Comparison of ENCODE assay signal across 9 cellular contexts in the genomic region with DNA sequence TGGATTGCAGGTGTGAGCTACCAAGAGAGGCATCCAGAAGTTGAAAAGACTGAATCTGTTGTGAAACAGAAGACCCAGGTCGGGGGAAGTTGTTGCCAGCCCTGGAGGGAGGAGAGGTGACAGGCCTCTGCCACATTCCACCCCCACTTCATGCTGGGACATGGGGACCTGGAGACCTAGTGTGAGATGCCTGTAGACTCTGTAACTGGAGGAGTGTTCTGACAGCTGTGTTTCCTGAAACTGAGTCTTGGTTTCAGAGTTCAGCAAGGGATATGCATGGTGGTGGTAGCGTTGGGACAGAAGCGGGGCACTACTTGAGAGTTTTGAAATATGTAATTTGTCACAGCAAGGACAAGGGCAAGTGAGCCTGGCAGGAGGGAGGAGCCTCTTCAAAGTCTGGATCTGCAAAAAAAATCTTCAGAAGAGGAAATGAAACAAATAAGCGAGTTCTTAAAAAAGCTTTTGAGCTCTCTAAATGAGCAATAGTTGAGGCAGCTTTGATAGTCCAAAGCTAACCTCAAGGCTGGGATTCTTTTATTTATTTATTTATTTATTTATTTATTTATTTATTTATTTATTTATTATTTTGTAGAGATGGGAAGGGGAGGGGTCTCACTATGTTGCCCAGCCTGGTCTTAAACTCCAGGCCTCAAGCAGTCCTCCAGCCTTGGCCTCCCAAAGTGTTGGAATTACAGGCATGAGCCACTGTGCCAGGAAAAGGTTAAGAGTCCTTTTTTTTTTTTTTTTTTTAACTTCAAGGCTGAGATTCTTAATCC. TPM values are rescaled to one million over a fixed set of nuclear protein-coding genes. Genes with fewer than 3 reads are reported as not detected.
DNase-seq lines count a peak whose midpoint lies in the region; ATAC-seq and TF ChIP-seq lines count a peak whose summit lies in the region.
"Had no signal": no experiment of that assay in that cellular context is flagged by ENCODE, and none has a peak within 500 bp of the region (broad histone marks: within the 10 kb centered on the region; RNA-seq: fewer than 3 reads in every experiment).

No MANE protein-coding gene starts in this region.

- in situ Hi-C loops in GM18951 (cut with MboI; ENCODE audit: low sequenced_read_pairs, unreplicated experiment) = loop anchor here (10.0 kb wide), 2 partner anchors 203 to 427 kb away; no protein-coding TSS in a partner anchor

- no peaks in the 10 kb centered on the region for H3K36me3 Mint-ChIP-seq in stimulated activated effector memory CD8-positive, alpha-beta T cell treated with anti-CD3 and anti-CD28 coated beads, Interleukin-12 subunit alpha, Interleukin-12 subunit beta, amount 100 ng/mL, for 72 hours

- peak overlapping the region; percentile 86 for H2AFZ ChIP-seq in SU-DHL-6 (ENCODE audit: low read depth, low read length, severe bottlenecking)

- H3K4me3 ChIP-seq in A673 (ENCODE audit: low read depth, low read length, poor library complexity, severe bottlenecking) (no peak overlapping the region), SU-DHL-6 (ENCODE audit: insufficient read depth, low read length, poor library complexity, severe bottlenecking) (peak overlapping the region; percentile 22), right cardiac atrium (ENCODE audit: low read length) (no peak overlapping the region)

- H4K20me1 ChIP-seq in SU-DHL-6 (ENCODE audit: low read depth, low read length) = no peaks in the 10 kb centered on the region

- H3K79me2 ChIP-seq in SU-DHL-6 (ENCODE audit: insufficient read depth, low read length) = no peaks in the 10 kb centered on the region

- POLR2A ChIA-PET in A673 (lab: Charles Lee; ENCODE audit: low non-redundant PET) = interaction anchor here (0.6 kb wide), 1 partner anchor 764 kb away, joined by 3 read pairs; no protein-coding TSS in a partner anchor

- no TSS peak for BruUV-seq in A673 (replicated peaks; lab: Mats Ljungman, UMichigan)

- peaks cover 7% of the 10 kb centered on the region for H3K4me1 ChIP-seq in A673 (ENCODE audit: insufficient read depth, low read length, poor library complexity, severe bottlenecking)
- peaks cover 3% of the 10 kb centered on the region for H3K4me1 ChIP-seq in right cardiac atrium (ENCODE audit: control insufficient read depth, insufficient read depth, low read length)

- H3K9me3 ChIP-seq in A673 (ENCODE audit: low read depth, low read length, poor library complexity, severe bottlenecking) (peaks cover 6% of the 10 kb centered on the region), SU-DHL-6 (ENCODE audit: insufficient read depth, low read length) (no peaks in the 10 kb centered on the region), right cardiac atrium (ENCODE audit: control insufficient read depth, low read length) (no peaks in the 10 kb centered on the region)

- peak; percentile 17 for DNase-seq in A673 (ENCODE audit: low spot score)
- DNase-seq in right cardiac atrium = peak in 2 of 3 donors; percentile 48 to 53
- peak; percentile 6 to 69 for DNase-seq in stimulated activated effector memory CD8-positive, alpha-beta T cell treated with anti-CD3 and anti-CD28 coated beads, Interleukin-12 subunit alpha, Interleukin-12 subunit beta, amount 100 ng/mL, for 72 hours (ENCODE audit: low spot score in 2 of 2)
- no peak for DNase-seq in NK-92 treated with Interleukin-12 subunit alpha and Interleukin-12 subunit beta, amount 100 ng/mL, for 24 hours (lab: John Stamatoyannopoulos, UW)
- DNase-seq in T1000 (lab: John Stamatoyannopoulos, UW) = no peak

- no peak for TF ChIP-seq CTCF in A673 (conservative IDR thresholded peaks at IDR 0.05; ENCODE audit: low read depth, low read length)
- no peak for TF ChIP-seq CTCF in SU-DHL-6 (IDR thresholded peaks at IDR 0.05; ENCODE audit: insufficient read depth, low read length, poor library complexity, severe bottlenecking)

- H3K27ac Mint-ChIP-seq in stimulated activated effector memory CD8-positive, alpha-beta T cell treated with anti-CD3 and anti-CD28 coated beads, Interleukin-12 subunit alpha, Interleukin-12 subunit beta, amount 100 ng/mL, for 72 hours = peak overlapping the region; percentile 57

- peak; percentile 45 for TF ChIP-seq POLR2A in GM18951 (IDR thresholded peaks at IDR 0.05; ENCODE audit: extremely low read depth, insufficient read depth, insufficient read length)

- peaks cover 23% of the 10 kb centered on the region for H3K4me1 Mint-ChIP-seq in stimulated activated effector memory CD8-positive, alpha-beta T cell treated with anti-CD3 and anti-CD28 coated beads, Interleukin-12 subunit alpha, Interleukin-12 subunit beta, amount 100 ng/mL, for 72 hours

- peaks cover 19% of the 10 kb centered on the region for H3F3A ChIP-seq in SU-DHL-6 (ENCODE audit: insufficient read depth)

- H3K9me3 Mint-ChIP-seq in stimulated activated effector memory CD8-positive, alpha-beta T cell treated with anti-CD3 and anti-CD28 coated beads, Interleukin-12 subunit alpha, Interleukin-12 subunit beta, amount 100 ng/mL, for 72 hours = no peaks in the 10 kb centered on the region

- H3K36me3 ChIP-seq in A673 (ENCODE audit: insufficient read depth, low read length, poor library complexity, severe bottlenecking) = no peaks in the 10 kb centered on the region
- H3K36me3 ChIP-seq in SU-DHL-6 (ENCODE audit: low read length) = no peaks in the 10 kb centered on the region

- WGBS in right cardiac atrium = 85% methylated on average over 4 of the region's 4 CpGs

- H3K27ac ChIP-seq in A673 (ENCODE audit: low read depth, low read length, poor library complexity, severe bottlenecking) (peak overlapping the region; percentile 35), SU-DHL-6 (ENCODE audit: low read depth, low read length) (peak overlapping the region; percentile 88), right cardiac atrium (ENCODE audit: low read length) (peak overlapping the region; percentile 71)

- CTCF ChIA-PET in A673 (lab: Charles Lee) = interaction anchor here (0.6 to 2.2 kb wide), 9 partner anchors 29 to 431 kb away, joined by 3 to 21 read pairs (median 4); partner anchors contain the start of gene EEA1

- H3K4me3 Mint-ChIP-seq in stimulated activated effector memory CD8-positive, alpha-beta T cell treated with anti-CD3 and anti-CD28 coated beads, Interleukin-12 subunit alpha, Interleukin-12 subunit beta, amount 100 ng/mL, for 72 hours = peak overlapping the region; percentile 44

- intact Hi-C loops in A673 (cut with micrococcal nuclease; ENCODE audit: unreplicated experiment) (loop anchor here (1.0 to 5.0 kb wide), 5 partner anchors 109 to 1113 kb away; no protein-coding TSS in a partner anchor), right cardiac atrium (cut with DNase I) (loop anchor here (2.0 to 10.0 kb wide), 4 partner anchors 407 to 437 kb away; no protein-coding TSS in a partner anchor)

- ATAC-seq in HG03045 (IDR thresholded peaks at IDR 0.05; ENCODE audit: unreplicated experiment) (peak; percentile 81), right cardiac atrium (peak; percentile 61)
- peak; percentile 65 for ATAC-seq in stimulated activated effector memory CD8-positive, alpha-beta T cell treated with anti-CD3 and anti-CD28 coated beads, Interleukin-12 subunit alpha, Interleukin-12 subunit beta, amount 100 ng/mL, for 72 hours

- H3K27me3 ChIP-seq in A673 (replicated peaks; ENCODE audit: insufficient read depth, low read depth, low read length, poor library complexity) (no peaks in the 10 kb centered on the region), SU-DHL-6 (ENCODE audit: low read length) (no peaks in the 10 kb centered on the region), right cardiac atrium (ENCODE audit: control insufficient read depth, insufficient read depth) (no peaks in the 10 kb centered on the region)
- H3K27me3 ChIP-seq: dorsolateral prefrontal cortex had no signal

- H3K4me2 ChIP-seq in SU-DHL-6 (ENCODE audit: low read depth, low read length, poor library complexity, severe bottlenecking) = peak overlapping the region; percentile 69

- H3K9me2 ChIP-seq in SU-DHL-6 (replicated peaks; ENCODE audit: insufficient read depth, low read length) = no peaks in the 10 kb centered on the region

- H3K9ac ChIP-seq in SU-DHL-6 (ENCODE audit: low read length) = peak overlapping the region; percentile 54

RNA-seq across cellular contexts. Expression of gene EEA1, which starts 58.9 kb away (rescaled TPM):
- total RNA-seq in A673 (2021) = 33.2 and 35.7 TPM in 2 replicates
- total RNA-seq in right cardiac atrium = 10 to 100 TPM; 21.6 to 27.2 (median 24.3) TPM
- 4.2 TPM for polyA plus RNA-seq in right cardiac atrium

Comparison
In these comparisons a context has a peak if more than half of its experiments do, and no peak if none do; other contexts are left out.
1. DNase-seq: peak in A673 (single experiment), right cardiac atrium (2 of 3) and stimulated activated effector memory CD8-positive, alpha-beta T cell treated with anti-CD3 and anti-CD28 coated beads, Interleukin-12 subunit alpha, Interleukin-12 subunit beta, amount 100 ng/mL, for 72 hours (2 of 2); none in NK-92 treated with Interleukin-12 subunit alpha and Interleukin-12 subunit beta, amount 100 ng/mL, for 24 hours (single experiment) and T1000 (single experiment).
2. H3K27ac ChIP-seq: peak in every context shown above with its lines; median percentile 88 in SU-DHL-6; 71 in right cardiac atrium; 35 in A673.
3. Peak in every context shown above with its lines, with median percentiles within 50 percentile points of each other: ATAC-seq.